Comparison of ENCODE assay signal across 9 cellular contexts in genomic region chr10:3873728-3874461, GRCh38.
DNase-seq lines count a peak whose midpoint lies in the region; ATAC-seq, FAIRE-seq and TF ChIP-seq lines count a peak whose summit lies in the region.
"Had no signal": no experiment of that assay in that cellular context is flagged by ENCODE, and none has a peak within 500 bp of the region (broad histone marks: within the 10 kb centered on the region; RNA-seq: fewer than 3 reads in every experiment).

No MANE protein-coding gene starts in this region.

- H3K9me3 Mint-ChIP-seq in T-cell (no peaks in the 10 kb centered on the region), progenitor cell of endocrine pancreas (ENCODE audit: low read depth) (no peaks in the 10 kb centered on the region)

- peak overlapping the region in 1 of 2 donors; percentile 92 for H3K27ac ChIP-seq in small intestine (ENCODE audit: low read depth in 1 of 2, low read length in 1 of 2)
- H3K27ac ChIP-seq: VCaP had no signal

- no peak for FAIRE-seq in small intestine (lab: Jason Lieb, UNC)

- WGBS in small intestine, 3 donors = 36 to 41% (median 40%) methylated on average over 7 of the region's 7 CpGs

- H3K27me3 Mint-ChIP-seq in T-cell (no peaks in the 10 kb centered on the region), progenitor cell of endocrine pancreas (no peaks in the 10 kb centered on the region)

- ATAC-seq in GM21390 (IDR thresholded peaks at IDR 0.05; ENCODE audit: unreplicated experiment) = peak; percentile 62
- ATAC-seq in HG03575 (IDR thresholded peaks at IDR 0.05; ENCODE audit: extremely low read depth, insufficient number of reproducible peaks, low FRiP score, unreplicated experiment) = peak; percentile 58
- peak in 3 of 4 experiments; percentile 24 to 70 (median 55) for ATAC-seq in T-cell (replicated peaks in 1 of 4)

- H3K4me1 ChIP-seq in small intestine (ENCODE audit: control insufficient read depth in 2 of 2, insufficient read depth in 1 of 2, low read depth in 1 of 2, low read length in 1 of 2) = peaks cover 12 to 15% of the 10 kb centered on the region in 2 donors
- H3K4me1 ChIP-seq in BE2C = no peaks in the 10 kb centered on the region

- peaks cover 57 to 70% (median 62%) of the 10 kb centered on the region in 3 donors for H3K4me1 Mint-ChIP-seq in T-cell
- peaks cover 4% of the 10 kb centered on the region for H3K4me1 Mint-ChIP-seq in progenitor cell of endocrine pancreas (ENCODE audit: low read depth)

- H3K36me3 Mint-ChIP-seq in T-cell (no peaks in the 10 kb centered on the region), progenitor cell of endocrine pancreas (ENCODE audit: insufficient read depth) (no peaks in the 10 kb centered on the region)

- H3K9me3 ChIP-seq in small intestine (ENCODE audit: control insufficient read depth, low read depth) (no peaks in the 10 kb centered on the region), BE2C (no peaks in the 10 kb centered on the region)

- TF ChIP-seq CTCF in GM10248 (IDR thresholded peaks at IDR 0.05; ENCODE audit: control extremely low read depth, extremely low read depth, low read depth, missing control alignments) (no peak), fibroblast of villous mesenchyme (IDR thresholded peaks at IDR 0.05; ENCODE audit: insufficient read depth, low read depth, low read length) (no peak), BE2C (IDR thresholded peaks at IDR 0.05; ENCODE audit: low read depth, low read length) (no peak), progenitor cell of endocrine pancreas (IDR thresholded peaks at IDR 0.05; ENCODE audit: unreplicated experiment) (no peak)

- no peaks in the 10 kb centered on the region for H3K27me3 ChIP-seq in small intestine (ENCODE audit: control insufficient read depth in 2 of 2, insufficient read depth in 2 of 2, low read length in 2 of 2)
- no peaks in the 10 kb centered on the region for H3K27me3 ChIP-seq in BE2C

- CTCF ChIA-PET in GM10248 (lab: Yijun Ruan, JAX) (no interaction called here), T-cell (lab: Charles Lee) (interaction anchor here in 1 of 2 donors (0.7 to 1.2 kb wide), 3 partner anchors 22 to 69 kb away, joined by 3 to 4 read pairs (median 3); no protein-coding TSS in a partner anchor)

- H3K4me3 ChIP-seq in fibroblast of villous mesenchyme (ENCODE audit: low read depth, low read length) (no peak overlapping the region), small intestine (ENCODE audit: low read depth in 1 of 2, low read length in 2 of 2) (no peak overlapping the region), BE2C (ENCODE audit: low read depth, low read length) (no peak overlapping the region)

- H3K36me3 ChIP-seq in small intestine (ENCODE audit: control insufficient read depth in 2 of 2, insufficient read depth in 2 of 2, low read length in 2 of 2) (no peaks in the 10 kb centered on the region), BE2C (no peaks in the 10 kb centered on the region)

- POLR2A ChIA-PET in GM10248 (lab: Yijun Ruan, JAX) (interaction anchor here (0.7 to 3.6 kb wide), 4 partner anchors 22 to 701 kb away, joined by 3 to 38 read pairs (median 10); partner anchors contain the start of gene KLF6), T-cell (lab: Charles Lee) (interaction anchor here (0.6 to 5.1 kb wide), 10 partner anchors 9 to 589 kb away, joined by 3 to 110 read pairs (median 6); partner anchors contain the start of gene KLF6 (in 1 of the 2))

- peak overlapping the region; percentile 81 to 99 for H3K27ac Mint-ChIP-seq in T-cell
- H3K27ac Mint-ChIP-seq in progenitor cell of endocrine pancreas = no peak overlapping the region

- DNase-seq in GM10248 (ENCODE audit: extremely low spot score) = peak; percentile 79
- DNase-seq in T-cell = peak in 8 of 34 experiments; percentile 13 to 45 (median 22)
- peak; percentile 73 for DNase-seq in fibroblast of villous mesenchyme (ENCODE audit: low read depth)
- peak; percentile 74 for DNase-seq in small intestine
- no peak for DNase-seq in BE2C
- DNase-seq in progenitor cell of endocrine pancreas (ENCODE audit: low spot score, unreplicated experiment) = no peak

- peak overlapping the region in 2 of 3 donors; percentile 9 to 25 for H3K4me3 Mint-ChIP-seq in T-cell
- no peak overlapping the region for H3K4me3 Mint-ChIP-seq in progenitor cell of endocrine pancreas (ENCODE audit: low read depth)

Comparison
In these comparisons a context has a peak if more than half of its experiments do, and no peak if none do; other contexts are left out.
1. DNase-seq: peak in GM10248 (single experiment), fibroblast of villous mesenchyme (single experiment) and small intestine (single experiment); none in BE2C (single experiment) and progenitor cell of endocrine pancreas (single experiment).
2. Peak in every context shown above with its lines, with median percentiles within 50 percentile points of each other: ATAC-seq.